Comparison of ENCODE assay signal across 11 cellular contexts in the genomic region with DNA sequence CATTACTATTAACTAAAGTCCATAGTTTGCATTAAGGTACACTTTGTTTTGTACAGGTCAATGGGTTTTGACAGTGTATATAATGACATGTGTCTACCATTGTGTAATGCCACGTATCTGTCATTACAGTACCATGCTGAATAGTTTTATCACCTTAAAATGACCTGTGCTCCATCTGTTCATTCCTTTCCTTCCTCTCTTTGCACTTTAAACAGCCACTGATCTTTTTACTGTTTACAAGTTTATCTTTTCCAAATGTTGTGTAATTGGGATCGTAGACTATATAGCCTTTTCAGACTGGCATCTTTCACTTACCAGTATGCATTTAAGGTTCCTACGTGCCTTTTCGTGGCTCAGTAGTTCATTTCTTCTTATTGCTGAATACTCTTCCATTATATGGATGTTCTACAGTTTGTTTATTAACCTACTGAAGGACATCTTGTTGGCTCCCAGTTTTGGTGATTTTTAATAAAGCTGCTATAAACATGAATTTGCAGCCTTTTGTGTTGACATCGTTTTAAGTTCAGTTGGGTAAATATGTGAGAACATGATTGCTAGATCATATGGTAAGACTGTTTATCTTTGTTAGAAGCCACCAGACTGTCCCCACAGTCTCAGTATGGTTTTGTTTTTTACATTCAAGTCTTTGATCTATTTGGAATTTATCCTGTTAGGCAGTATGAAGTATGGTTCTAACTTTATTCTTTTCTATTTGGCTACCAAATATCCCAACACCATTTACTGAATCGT. TPM values are rescaled to one million over a fixed set of nuclear protein-coding genes. Genes with fewer than 3 reads are reported as not detected.
DNase-seq lines count a peak whose midpoint lies in the region; ATAC-seq and TF ChIP-seq lines count a peak whose summit lies in the region.
"Had no signal": no experiment of that assay in that cellular context is flagged by ENCODE, and none has a peak within 500 bp of the region (broad histone marks: within the 10 kb centered on the region; RNA-seq: fewer than 3 reads in every experiment).

No MANE protein-coding gene starts in this region.

- H3K4me3 ChIP-seq in upper lobe of left lung, result no peak overlapping the region
- H3K4me3 ChIP-seq: SJSA1 had no signal

- DNase-seq in erythroblast (lab: John Stamatoyannopoulos, UW) (peak; percentile 75 to 82), hepatic stellate cell (ENCODE audit: low spot score) (no peak), upper lobe of left lung (no peak), GDM1 (lab: John Stamatoyannopoulos, UW) (no peak)
- DNase-seq: dermis blood vessel endothelial cell had no signal

- no peak overlapping the region for H3K27ac ChIP-seq in upper lobe of left lung
- H3K27ac ChIP-seq: neutrophil, SJSA1 had no signal

- H3K4me1 ChIP-seq in upper lobe of left lung, result peaks cover 5 to 25% (median 11%) of the 10 kb centered on the region in 4 donors

- H3K36me3 ChIP-seq in upper lobe of left lung, result no peaks in the 10 kb centered on the region

- TF ChIP-seq EP300 in upper lobe of left lung (IDR thresholded peaks at IDR 0.05), result no peak

- ATAC-seq in GM18498 (IDR thresholded peaks at IDR 0.05; ENCODE audit: unreplicated experiment) (peak; percentile 33), GM21423 (IDR thresholded peaks at IDR 0.05; ENCODE audit: unreplicated experiment) (peak; percentile 14), HG03442 (IDR thresholded peaks at IDR 0.05; ENCODE audit: unreplicated experiment) (peak; percentile 20), upper lobe of left lung (ENCODE audit: low FRiP score in 2 of 2) (no peak), GM19035 (IDR thresholded peaks at IDR 0.05; ENCODE audit: unreplicated experiment) (no peak)

- 63 to 68% methylated on average over 6 of the region's 6 CpGs for WGBS in upper lobe of left lung, 2 donors

- H3K27me3 ChIP-seq in upper lobe of left lung, result no peaks in the 10 kb centered on the region
- H3K27me3 ChIP-seq: neutrophil, SJSA1 had no signal

- TF ChIP-seq CTCF in upper lobe of left lung (IDR thresholded peaks at IDR 0.05), result no peak

- H3K9me3 ChIP-seq in upper lobe of left lung, result no peaks in the 10 kb centered on the region
- H3K9me3 ChIP-seq: neutrophil, SJSA1 had no signal

- TF ChIP-seq POLR2A in erythroblast (IDR thresholded peaks at IDR 0.05; ENCODE audit: low read length) (no peak), upper lobe of left lung (IDR thresholded peaks at IDR 0.05) (no peak)

RNA-seq across cellular contexts. Expression of a gene that starts 24.7 kb away (rescaled TPM):
- 10 to 100 TPM; 18.9 to 85.1 (median 31.2) TPM for total RNA-seq in upper lobe of left lung

RNA-seq across cellular contexts. Expression of a gene that starts 51.4 kb away (rescaled TPM):
- 10 to 100 TPM; 16.4 to 32.4 (median 25.8) TPM for total RNA-seq in upper lobe of left lung

Comparison
In these comparisons a context has a peak if more than half of its experiments do, and no peak if none do; other contexts are left out.
1. ATAC-seq: peak in GM18498 (single experiment), GM21423 (single experiment) and HG03442 (single experiment); none in upper lobe of left lung (0 of 2) and GM19035 (single experiment).
2. DNase-seq: peak in erythroblast (2 of 2); none in hepatic stellate cell (single experiment), upper lobe of left lung (0 of 2) and GDM1 (single experiment).